In the genomic region with DNA sequence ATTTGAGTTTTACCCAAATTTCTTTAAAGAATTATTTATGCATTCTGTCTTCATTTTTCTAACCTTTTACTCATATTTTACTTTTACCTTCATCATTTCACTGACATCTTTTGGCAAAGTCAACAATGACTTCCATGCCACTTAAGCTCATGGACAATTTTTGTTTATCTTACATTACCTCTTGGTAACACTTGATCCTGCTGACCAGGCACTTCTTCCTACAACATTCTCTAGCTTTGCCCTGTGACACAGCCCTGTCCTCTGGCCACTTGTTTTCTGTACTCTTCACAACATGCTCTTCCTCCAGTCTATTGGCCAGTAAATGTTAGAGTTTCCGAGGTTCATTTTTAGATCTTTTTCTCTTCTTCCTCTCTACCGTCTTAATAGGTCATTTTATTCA, we compare ENCODE assay signal across 34 cellular contexts.
DNase-seq lines count a peak whose midpoint lies in the region; ATAC-seq, FAIRE-seq and TF ChIP-seq lines count a peak whose summit lies in the region.
"Had no signal": no experiment of that assay in that cellular context is flagged by ENCODE, and none has a peak within 500 bp of the region (broad histone marks: within the 10 kb centered on the region; RNA-seq: fewer than 3 reads in every experiment).

No MANE protein-coding gene starts in this region.

- H3K79me2 ChIP-seq in HepG2 (ENCODE audit: insufficient read depth, low read length), result no peaks in the 10 kb centered on the region

- H3K4me3 ChIP-seq in HepG2 (replicated peaks in 1 of 3; ENCODE audit: insufficient read depth in 1 of 3, low read depth in 2 of 3, low read length in 3 of 3) (no peak overlapping the region), right lobe of liver (no peak overlapping the region), A549 (no peak overlapping the region), IMR-90 (ENCODE audit: insufficient read depth, low read depth, low read length) (no peak overlapping the region)
- H3K4me3 ChIP-seq: BLaER1; BLaER1 treated with 17β-estradiol and CSF1 and Interleukin-3, amounts not matched to agents 10 nM and 100 nM had no signal

- H3K4ac ChIP-seq in IMR-90 (ENCODE audit: low read depth, low read length), result no peak overlapping the region

- TF ChIP-seq CTCF in HepG2 (CRISPR knock-in tag; IDR thresholded peaks at IDR 0.05) (no peak), right lobe of liver (IDR thresholded peaks at IDR 0.05) (no peak), A549 (IDR thresholded peaks at IDR 0.05) (no peak), IMR-90 (conservative IDR thresholded peaks at IDR 0.05; ENCODE audit: low read depth, low read length) (no peak)

- no peak overlapping the region for H3K23ac ChIP-seq in IMR-90 (ENCODE audit: low read depth, low read length)

- H3K4me1 ChIP-seq in HepG2 (ENCODE audit: insufficient read depth, low read length) (no peaks in the 10 kb centered on the region), right lobe of liver (no peaks in the 10 kb centered on the region), A549 (no peaks in the 10 kb centered on the region), IMR-90 (ENCODE audit: control insufficient read depth, insufficient read depth, low read length) (no peaks in the 10 kb centered on the region)
- H3K4me1 ChIP-seq: BE2C; BLaER1; BLaER1 treated with 17β-estradiol and CSF1 and Interleukin-3, amounts not matched to agents 10 nM and 100 nM; Caco-2 had no signal

- H2BK5ac ChIP-seq in IMR-90 (ENCODE audit: low read depth, low read length, poor library complexity, severe bottlenecking), result no peak overlapping the region

- ATAC-seq in HepG2 (no peak), right lobe of liver (no peak), A549 (no peak), IMR-90 (ENCODE audit: low read depth) (no peak), GM18868 (IDR thresholded peaks at IDR 0.05; ENCODE audit: unreplicated experiment) (no peak)
- no peak for ATAC-seq in activated naive CD8-positive, alpha-beta T cell treated with anti-CD3 and anti-CD28 coated beads, Interleukin-2, amount 50 U/mL, for 24 hours
- ATAC-seq: CD8-positive, alpha-beta T cell had no signal

- POLR2A ChIA-PET in HepG2 (lab: Yijun Ruan, JAX), result no interaction called here
- POLR2A ChIA-PET in A549 (lab: Yijun Ruan, JAX), result interaction anchor here (0.9 kb wide), 1 partner anchor 8 kb away, joined by 3 read pairs; no protein-coding TSS in a partner anchor
- POLR2A ChIA-PET in IMR-90 (lab: Charles Lee; ENCODE audit: unreplicated experiment), result no interaction called here

- dilution Hi-C loops in IMR-90 (cut with HindIII; ENCODE audit: low sequenced_read_pairs, unreplicated experiment), result no loop called here

- no peak overlapping the region for H3K27ac Mint-ChIP-seq in activated naive CD8-positive, alpha-beta T cell treated with anti-CD3 and anti-CD28 coated beads, Interleukin-2, amount 50 U/mL, for 24 hours
- H3K27ac Mint-ChIP-seq: B cell; CD14-positive monocyte; CD4-positive, alpha-beta T cell; CD4-positive, CD25-positive, alpha-beta regulatory T cell; CD8-positive, alpha-beta memory T cell; CD8-positive, alpha-beta T cell had no signal

- no peak overlapping the region for H3K4me3 Mint-ChIP-seq in activated naive CD8-positive, alpha-beta T cell treated with anti-CD3 and anti-CD28 coated beads, Interleukin-2, amount 50 U/mL, for 24 hours
- H3K4me3 Mint-ChIP-seq: B cell; CD14-positive monocyte; CD4-positive, alpha-beta memory T cell; CD4-positive, alpha-beta T cell; CD4-positive, CD25-positive, alpha-beta regulatory T cell; CD8-positive, alpha-beta memory T cell; CD8-positive, alpha-beta T cell had no signal

- H2BK20ac ChIP-seq in IMR-90 (ENCODE audit: low read depth, low read length), result no peak overlapping the region

- no peak overlapping the region for H2AK5ac ChIP-seq in IMR-90 (ENCODE audit: low read depth, low read length)

- no peak overlapping the region for H3K56ac ChIP-seq in IMR-90 (ENCODE audit: extremely low read depth, insufficient read depth, low read length)

- intact Hi-C loops in HepG2 (cut with micrococcal nuclease; ENCODE audit: unreplicated experiment), result no loop called here
- intact Hi-C loops in right lobe of liver (cut with DNase I), result no loop called here
- intact Hi-C loops in IMR-90 (cut with micrococcal nuclease), result no loop called here

- H3K4me2 ChIP-seq in HepG2 (ENCODE audit: low read depth, low read length), result no peak overlapping the region
- no peak overlapping the region for H3K4me2 ChIP-seq in A549
- H3K4me2 ChIP-seq in IMR-90 (ENCODE audit: low read depth, low read length), result no peak overlapping the region
- H3K4me2 ChIP-seq: BLaER1; BLaER1 treated with 17β-estradiol and CSF1 and Interleukin-3, amounts not matched to agents 10 nM and 100 nM had no signal

- H3K27ac ChIP-seq in HepG2 (ENCODE audit: extremely low read length, insufficient read depth, low read length), result no peak overlapping the region
- no peak overlapping the region for H3K27ac ChIP-seq in right lobe of liver
- no peak overlapping the region for H3K27ac ChIP-seq in A549
- H3K27ac ChIP-seq in IMR-90 (ENCODE audit: insufficient read depth, low read length), result no peak overlapping the region
- H3K27ac ChIP-seq: 22Rv1; BLaER1; BLaER1 treated with 17β-estradiol and CSF1 and Interleukin-3, amounts not matched to agents 10 nM and 100 nM; C4-2B had no signal

- 1% methylated on average over 2 of the region's 2 CpGs for WGBS in HepG2 (ENCODE audit: low lambda C conversion rate)
- 78% methylated on average over 2 of the region's 2 CpGs for WGBS in right lobe of liver (ENCODE audit: insufficient coverage, low coverage, low lambda C conversion rate, missing lambda C conversion rate)
- WGBS in A549 (ENCODE audit: missing lambda C conversion rate), result 23% methylated on average over 2 of the region's 2 CpGs
- WGBS in IMR-90 (ENCODE audit: extremely low coverage in 2 of 2, insufficient read length in 1 of 2), 2 experiments, result 83% methylated on average over 1 of the region's 2 CpGs; no CpG with 5 or more reads in 1 of the 2 experiments

- BruUV-seq in HepG2 (replicated peaks; lab: Mats Ljungman, UMichigan), result no TSS peak
- no TSS peak for BruUV-seq in IMR-90 (replicated peaks; lab: Mats Ljungman, UMichigan)

- H4K20me1 ChIP-seq in HepG2 (ENCODE audit: insufficient read depth, low read length), result no peaks in the 10 kb centered on the region
- H4K20me1 ChIP-seq in IMR-90 (ENCODE audit: insufficient read depth, low read length), result no peaks in the 10 kb centered on the region
- H4K20me1 ChIP-seq: BLaER1; BLaER1 treated with 17β-estradiol and CSF1 and Interleukin-3, amounts not matched to agents 10 nM and 100 nM had no signal

- no peak overlapping the region for H2BK120ac ChIP-seq in IMR-90 (ENCODE audit: low read depth, low read length)

- H3K18ac ChIP-seq in IMR-90 (ENCODE audit: low read depth, low read length), result no peak overlapping the region

- no peak overlapping the region for H4K91ac ChIP-seq in IMR-90 (ENCODE audit: insufficient read depth, low read depth, low read length)

- H3K4me1 Mint-ChIP-seq in activated naive CD8-positive, alpha-beta T cell treated with anti-CD3 and anti-CD28 coated beads, Interleukin-2, amount 50 U/mL, for 24 hours, result no peaks in the 10 kb centered on the region
- H3K4me1 Mint-ChIP-seq: B cell; CD14-positive monocyte; CD4-positive, alpha-beta memory T cell; CD4-positive, CD25-positive, alpha-beta regulatory T cell; CD8-positive, alpha-beta memory T cell had no signal

- H2AFZ ChIP-seq in HepG2 (ENCODE audit: low read length), result no peak overlapping the region
- H2AFZ ChIP-seq in IMR-90 (replicated peaks; ENCODE audit: low read length, poor library complexity), result no peak overlapping the region

- in situ Hi-C loops in HepG2 (cut with HindIII; ENCODE audit: extremely low pct_ligation_motif_present, low pct_unique_long_range_greater_than_20kb) (no loop called here), IMR-90 (cut with MboI; ENCODE audit: low sequenced_read_pairs) (no loop called here)

- TF ChIP-seq EP300 in HepG2 (IDR thresholded peaks at IDR 0.05; ENCODE audit: low read depth in 2 of 2, low read length in 2 of 2) (no peak), HepG2 (CRISPR knock-in tag; IDR thresholded peaks at IDR 0.05; ENCODE audit: borderline replicate concordance) (no peak), A549 (IDR thresholded peaks at IDR 0.05) (no peak)

- H3K27me3 Mint-ChIP-seq in activated naive CD8-positive, alpha-beta T cell treated with anti-CD3 and anti-CD28 coated beads, Interleukin-2, amount 50 U/mL, for 24 hours, result peaks cover 4% of the 10 kb centered on the region

- TF ChIP-seq RAD21 in HepG2 (CRISPR knock-in tag; IDR thresholded peaks at IDR 0.05) (no peak), A549 (conservative IDR thresholded peaks at IDR 0.05 in 1 of 2, IDR thresholded peaks at IDR 0.05 in 1 of 2) (no peak), IMR-90 (IDR thresholded peaks at IDR 0.05; ENCODE audit: low read length) (no peak)

- H3K9me3 Mint-ChIP-seq in activated naive CD8-positive, alpha-beta T cell treated with anti-CD3 and anti-CD28 coated beads, Interleukin-2, amount 50 U/mL, for 24 hours, result peaks cover 3% of the 10 kb centered on the region
- H3K9me3 Mint-ChIP-seq: CD4-positive, alpha-beta T cell; CD8-positive, alpha-beta T cell had no signal

- H3K9me3 ChIP-seq in HepG2 (ENCODE audit: low read length) (no peaks in the 10 kb centered on the region), right lobe of liver (no peaks in the 10 kb centered on the region), A549 (no peaks in the 10 kb centered on the region), IMR-90 (ENCODE audit: control insufficient read depth, insufficient read depth, low read length) (peaks cover 2% of the 10 kb centered on the region; the same call in 1 of the 2 replicates)
- H3K9me3 ChIP-seq: BE2C, BLaER1, Caco-2 had no signal

- no peak overlapping the region for H3K14ac ChIP-seq in IMR-90 (replicated peaks; ENCODE audit: low read depth, low read length)

- H3K9me1 ChIP-seq in IMR-90 (ENCODE audit: insufficient read depth, low read length), result no peaks in the 10 kb centered on the region

- no peaks in the 10 kb centered on the region for H3K36me3 Mint-ChIP-seq in activated naive CD8-positive, alpha-beta T cell treated with anti-CD3 and anti-CD28 coated beads, Interleukin-2, amount 50 U/mL, for 24 hours (ENCODE audit: low read depth)
- H3K36me3 Mint-ChIP-seq: CD14-positive monocyte; CD4-positive, alpha-beta memory T cell; CD4-positive, CD25-positive, alpha-beta regulatory T cell; CD8-positive, alpha-beta memory T cell; CD8-positive, alpha-beta T cell had no signal

- H3K27me3 ChIP-seq in HepG2 (ENCODE audit: control insufficient read depth in 1 of 2, insufficient read depth in 2 of 2, low read length in 2 of 2), result no peaks in the 10 kb centered on the region; a peak in 1 of 5 replicates
- H3K27me3 ChIP-seq in right lobe of liver, result no peaks in the 10 kb centered on the region
- H3K27me3 ChIP-seq in IMR-90 (ENCODE audit: control insufficient read depth, insufficient read depth, low read length), result peaks cover 23% of the 10 kb centered on the region
- H3K27me3 ChIP-seq: BLaER1; BLaER1 treated with 17β-estradiol and CSF1 and Interleukin-3, amounts not matched to agents 10 nM and 100 nM had no signal

- H4K8ac ChIP-seq in IMR-90 (ENCODE audit: low read depth in 2 of 2, low read length in 2 of 2), result no peak overlapping the region

- no peak overlapping the region for H2BK15ac ChIP-seq in IMR-90 (ENCODE audit: low read depth, low read length)

- no peak for TF ChIP-seq POLR2A in HepG2 (IDR thresholded peaks at IDR 0.05; ENCODE audit: insufficient read depth in 1 of 2, low read depth in 2 of 2, low read length in 2 of 2)
- TF ChIP-seq POLR2A in right lobe of liver (IDR thresholded peaks at IDR 0.05), result no peak
- TF ChIP-seq POLR2A in A549 (IDR thresholded peaks at IDR 0.05; ENCODE audit: low read length), result no peak
- no peak for TF ChIP-seq POLR2A in IMR-90 (IDR thresholded peaks at IDR 0.05; ENCODE audit: low read depth, low read length)

- no peaks in the 10 kb centered on the region for H3K79me1 ChIP-seq in IMR-90 (ENCODE audit: low read depth in 1 of 2, low read length in 2 of 2)

- no peak overlapping the region for H2AK9ac ChIP-seq in IMR-90 (replicated peaks; ENCODE audit: low read depth, low read length, poor library complexity)

- FAIRE-seq in HepG2 (lab: Jason Lieb, UNC) (no peak), A549 (lab: Jason Lieb, UNC) (no peak)
- FAIRE-seq: A204.1, D721Med had no signal

- CTCF ChIA-PET in HepG2 (lab: Yijun Ruan, JAX; ENCODE audit: low intra/inter-chr PET ratio, low total read pairs) (no interaction called here), A549 (lab: Yijun Ruan, JAX) (no interaction called here), IMR-90 (lab: Yijun Ruan, JAX) (interaction anchor here (1.3 kb wide), 1 partner anchor 11 kb away, joined by 5 read pairs; no protein-coding TSS in a partner anchor)

- H3K36me3 ChIP-seq in HepG2 (replicated peaks in 1 of 2; ENCODE audit: control insufficient read depth in 1 of 2, insufficient read depth in 2 of 2, low read length in 2 of 2) (no peaks in the 10 kb centered on the region), right lobe of liver (no peaks in the 10 kb centered on the region), IMR-90 (ENCODE audit: control insufficient read depth, insufficient read depth, low read length) (no peaks in the 10 kb centered on the region)
- H3K36me3 ChIP-seq: BE2C; BLaER1; BLaER1 treated with 17β-estradiol and CSF1 and Interleukin-3, amounts not matched to agents 10 nM and 100 nM had no signal

- DNase-seq in HepG2 (ENCODE audit: low spot score) (no peak), right lobe of liver (no peak), A549 (ENCODE audit: low read depth in 1 of 2, low spot score in 1 of 2) (no peak), IMR-90 (no peak)
- no peak for DNase-seq in activated naive CD8-positive, alpha-beta T cell treated with anti-CD3 and anti-CD28 coated beads, Interleukin-2, amount 50 U/mL, for 24 hours
- DNase-seq: 8988T; ACHN; AML-193; BE2C; C1 segment of cervical spinal cord; Caco-2; Calu3; CD4-positive, alpha-beta memory T cell; CD4-positive, alpha-beta T cell; CD4-positive, CD25-positive, alpha-beta regulatory T cell; CD8-positive, alpha-beta memory T cell; CD8-positive, alpha-beta T cell; COR-L47; DMS 273 treated with DMSO at 0.1 percent for 48 hours; DMS153; DMS53; DMS79; DMS79 treated with DMSO at 0.1 percent for 48 hours; DND-41; EL had no signal

- H3K9ac ChIP-seq in HepG2 (ENCODE audit: insufficient read depth, low read depth, low read length), result no peak overlapping the region
- H3K9ac ChIP-seq in IMR-90 (ENCODE audit: low read depth, low read length), result no peak overlapping the region
- H3K9ac ChIP-seq: BLaER1; BLaER1 treated with 17β-estradiol and CSF1 and Interleukin-3, amounts not matched to agents 10 nM and 100 nM had no signal

- no peak overlapping the region for H4K5ac ChIP-seq in IMR-90 (ENCODE audit: low read depth, low read length)
